In genomic region chr12:111925171-111925570, GRCh38 we compare ENCODE assay signal across 24 cellular contexts.
"Had no signal": no experiment of that assay in that cellular context is flagged by ENCODE, and none has a peak within 500 bp of the region (broad histone marks: within the 10 kb centered on the region; RNA-seq: fewer than 3 reads in every experiment).

No MANE protein-coding gene starts in this region.

- H3K4me1 ChIP-seq: colonic mucosa, esophagus squamous epithelium, gastrocnemius medialis, left lung, lower lobe of right lung had no signal

- H3K9me3 ChIP-seq: colonic mucosa, esophagus squamous epithelium, gastrocnemius medialis, heart right ventricle, left lung, lower lobe of right lung had no signal

- H3K4me3 ChIP-seq: colonic mucosa, dorsolateral prefrontal cortex, esophagus squamous epithelium, gastrocnemius medialis, heart right ventricle, left lung, lower lobe of right lung had no signal

- DNase-seq: cerebellar nuclear complex; colonic mucosa; cortex of kidney; dorsolateral prefrontal cortex; effector CD4-positive, alpha-beta T cell; effector memory CD4-positive, alpha-beta T cell; erythroblast; esophagus squamous epithelium; foreskin fibroblast; foreskin melanocyte; gastrocnemius medialis; glutamatergic neuron; head of caudate nucleus; heart right ventricle; hippocampal formation; left cardiac atrium; left lung; left ventricle myocardium superior; lower lobe of right lung; mammary epithelial cell; mesendoderm; midbrain had no signal

- H3K36me3 ChIP-seq: colonic mucosa, esophagus squamous epithelium, gastrocnemius medialis, left lung, lower lobe of right lung had no signal

- ATAC-seq: esophagus mucosa, gastrocnemius medialis, heart right ventricle, left cardiac atrium, left lung, left ventricle myocardium superior, lower lobe of right lung had no signal

- H3K27me3 ChIP-seq: colonic mucosa, dorsolateral prefrontal cortex, esophagus squamous epithelium, gastrocnemius medialis, heart right ventricle, left lung had no signal

- H3K27ac ChIP-seq: colonic mucosa, dorsolateral prefrontal cortex, epithelial cell of prostate, esophagus squamous epithelium, gastrocnemius medialis, heart right ventricle, left lung, lower lobe of right lung had no signal
